Comparison of ENCODE assay signal across 22 cellular contexts in genomic region chrX:56986138-56986537, GRCh38.
DNase-seq lines count a peak whose midpoint lies in the region; ATAC-seq and TF ChIP-seq lines count a peak whose summit lies in the region.
"Had no signal": no experiment of that assay in that cellular context is flagged by ENCODE, and none has a peak within 500 bp of the region (broad histone marks: within the 10 kb centered on the region; RNA-seq: fewer than 3 reads in every experiment).

No MANE protein-coding gene starts in this region.

- ATAC-seq in GM18858 (IDR thresholded peaks at IDR 0.05; ENCODE audit: unreplicated experiment) (peak; percentile 47), HG02852 (IDR thresholded peaks at IDR 0.05; ENCODE audit: unreplicated experiment) (peak; percentile 51)
- ATAC-seq in activated naive CD8-positive, alpha-beta T cell treated with anti-CD3 and anti-CD28 coated beads, Interleukin-2, amount 50 U/mL, for 24 hours, result peak; percentile 46
- ATAC-seq: GM23338 had no signal

- H3K4me3 Mint-ChIP-seq in activated naive CD8-positive, alpha-beta T cell treated with anti-CD3 and anti-CD28 coated beads, Interleukin-2, amount 50 U/mL, for 24 hours, result no peak overlapping the region
- H3K4me3 Mint-ChIP-seq: GM23338 had no signal

- H3K36me3 Mint-ChIP-seq in activated naive CD8-positive, alpha-beta T cell treated with anti-CD3 and anti-CD28 coated beads, Interleukin-2, amount 50 U/mL, for 24 hours (ENCODE audit: low read depth), result peaks cover 5% of the 10 kb centered on the region

- no peak overlapping the region for H3K4me3 ChIP-seq in coronary artery
- H3K4me3 ChIP-seq: GM23338, ovary, SK-N-MC, thyroid gland had no signal

- peaks cover 16% of the 10 kb centered on the region for H3K4me1 Mint-ChIP-seq in activated naive CD8-positive, alpha-beta T cell treated with anti-CD3 and anti-CD28 coated beads, Interleukin-2, amount 50 U/mL, for 24 hours
- H3K4me1 Mint-ChIP-seq: GM23338 had no signal

- TF ChIP-seq CTCF in GM10266 (IDR thresholded peaks at IDR 0.05; ENCODE audit: control insufficient read depth, insufficient read depth, low read depth, missing control alignments) (no peak), coronary artery (IDR thresholded peaks at IDR 0.05) (no peak)

- no peaks in the 10 kb centered on the region for H3K9me3 Mint-ChIP-seq in activated naive CD8-positive, alpha-beta T cell treated with anti-CD3 and anti-CD28 coated beads, Interleukin-2, amount 50 U/mL, for 24 hours
- H3K9me3 Mint-ChIP-seq: GM23338 had no signal

- H3K27ac Mint-ChIP-seq in activated naive CD8-positive, alpha-beta T cell treated with anti-CD3 and anti-CD28 coated beads, Interleukin-2, amount 50 U/mL, for 24 hours, result no peak overlapping the region
- H3K27ac Mint-ChIP-seq: GM23338 had no signal

- TF ChIP-seq POLR2A in erythroblast (IDR thresholded peaks at IDR 0.05; ENCODE audit: low read length), result no peak

- DNase-seq in GM10266 (ENCODE audit: extremely low spot score), result peak; percentile 2
- peak; percentile 2 for DNase-seq in activated naive CD8-positive, alpha-beta T cell treated with anti-CD3 and anti-CD28 coated beads, Interleukin-2, amount 50 U/mL, for 24 hours
- DNase-seq in erythroblast (lab: John Stamatoyannopoulos, UW), result no peak
- no peak for DNase-seq in coronary artery (ENCODE audit: low spot score)
- DNase-seq in ecto neural progenitor cell (ENCODE audit: low spot score), result no peak
- no peak for DNase-seq in RPMI8226
- DNase-seq: activated CD4-positive, alpha-beta T cell treated with anti-CD3 and anti-CD28 coated beads, Interleukin-2, amount 50 U/mL, for 1 hour; activated T-cell treated with anti-CD3 and anti-CD28 coated beads, Interleukin-2, amount 50 U/mL, for 48 hours; amniotic stem cell; EL; foreskin melanocyte; IMR-90; NCI-H2081; NCI-H510A treated with DMSO at 0.1 percent for 48 hours; ovary; small intestine; T1000; thyroid gland had no signal

- H3K27ac ChIP-seq in coronary artery, result no peak overlapping the region
- H3K27ac ChIP-seq: ovary, SK-N-MC, thyroid gland had no signal

- H3K27me3 Mint-ChIP-seq in activated naive CD8-positive, alpha-beta T cell treated with anti-CD3 and anti-CD28 coated beads, Interleukin-2, amount 50 U/mL, for 24 hours, result no peaks in the 10 kb centered on the region

Comparison
In these comparisons a context has a peak if more than half of its experiments do, and no peak if none do; other contexts are left out.
1. DNase-seq: peak in GM10266 (single experiment) and activated naive CD8-positive, alpha-beta T cell treated with anti-CD3 and anti-CD28 coated beads, Interleukin-2, amount 50 U/mL, for 24 hours (single experiment); none in erythroblast (0 of 2), coronary artery (single experiment), ecto neural progenitor cell (single experiment) and RPMI8226 (single experiment).
2. Peak in every context shown above with its lines, with median percentiles within 50 percentile points of each other: ATAC-seq.